ENCODE assay signal across 9 cellular contexts in genomic region chr6:37517411-37517812, GRCh38. TPM values are rescaled to one million over a fixed set of nuclear protein-coding genes. Genes with fewer than 3 reads are reported as not detected.
A peak's percentile ranks its signal among the peaks of the same experiment; 100 is the strongest.
DNase-seq lines count a peak whose midpoint lies in the region; ATAC-seq and TF ChIP-seq lines count a peak whose summit lies in the region.
"Had no signal": no experiment of that assay in that cellular context is flagged by ENCODE, and none has a peak within 500 bp of the region (broad histone marks: within the 10 kb centered on the region; RNA-seq: fewer than 3 reads in every experiment).

No MANE protein-coding gene starts in this region.

- POLR2A ChIA-PET in Caco-2 (lab: Charles Lee): no interaction called here

- BruUV-seq in Caco-2 (replicated peaks; lab: Mats Ljungman, UMichigan): no TSS peak

- H3K9me3 Mint-ChIP-seq in Caco-2 (ENCODE audit: unreplicated experiment): no peaks in the 10 kb centered on the region
- H3K9me3 Mint-ChIP-seq: neural crest cell had no signal

- no peaks in the 10 kb centered on the region for H3K27me3 ChIP-seq in Caco-2 (replicated peaks; ENCODE audit: control insufficient read depth, insufficient read depth, low read length)

- CTCF ChIA-PET in Caco-2 (lab: Charles Lee): no interaction called here

- no peak overlapping the region for H3K4me3 ChIP-seq in Caco-2 (ENCODE audit: low read depth, low read length)

- no peak overlapping the region for H3K4me3 Mint-ChIP-seq in Caco-2 (ENCODE audit: unreplicated experiment)
- H3K4me3 Mint-ChIP-seq: neural crest cell had no signal

- H3K9me3 ChIP-seq in Caco-2: no peaks in the 10 kb centered on the region

- H3K36me3 ChIP-seq in Caco-2 (ENCODE audit: control insufficient read depth, insufficient read depth, low read length): no peaks in the 10 kb centered on the region

- peaks cover 30% of the 10 kb centered on the region for H3K4me1 ChIP-seq in Caco-2

- no peak for TF ChIP-seq CTCF in Caco-2 (IDR thresholded peaks at IDR 0.05; ENCODE audit: insufficient read depth in 1 of 2, low read depth in 1 of 2, low read length in 1 of 2, severe bottlenecking in 1 of 2, unreplicated experiment in 1 of 2)

- H3K27me3 Mint-ChIP-seq in Caco-2 (ENCODE audit: insufficient read depth, unreplicated experiment): no peaks in the 10 kb centered on the region

- peaks cover 26% of the 10 kb centered on the region for H3K4me1 Mint-ChIP-seq in Caco-2 (ENCODE audit: low read depth, unreplicated experiment)

- no peak overlapping the region for H3K27ac Mint-ChIP-seq in Caco-2 (ENCODE audit: unreplicated experiment)

- peak; percentile 31 for ATAC-seq in GM18502 (IDR thresholded peaks at IDR 0.05; ENCODE audit: poor library complexity, unreplicated experiment)
- ATAC-seq in HG02588 (IDR thresholded peaks at IDR 0.05; ENCODE audit: unreplicated experiment): no peak

- intact Hi-C loops in Caco-2 (cut with micrococcal nuclease; ENCODE audit: unreplicated experiment): no loop called here

- no peaks in the 10 kb centered on the region for H3K36me3 Mint-ChIP-seq in Caco-2 (ENCODE audit: insufficient read depth, unreplicated experiment)

- DNase-seq in SIG-M5 treated with dmso at 0.1 percent for 504 hours (lab: John Stamatoyannopoulos, UW; ENCODE audit: unreplicated experiment) (peak; percentile 87), Caco-2 (no peak), RKO (ENCODE audit: low spot score) (no peak), dermis blood vessel endothelial cell (no peak)
- DNase-seq in activated naive CD4-positive, alpha-beta T cell treated with Interleukin-2 at 50 U/mL for 16 hours: peak; percentile 81
- DNase-seq in stimulated activated CD4-positive, alpha-beta T cell treated with anti-CD3 and anti-CD28 coated beads, Interleukin-2, amount 100 ng/mL, for 4 hours (ENCODE audit: low read depth): peak; percentile 56

RNA-seq across cellular contexts. Expression of gene CCDC167, which starts 17.7 kb away (rescaled TPM):
- 30.6 and 32.3 TPM in 2 replicates for total RNA-seq in Caco-2 (2022)
- total RNA-seq in dermis blood vessel endothelial cell: 24.5 and 35.7 TPM in 2 replicates

Comparison
In these comparisons a context has a peak if more than half of its experiments do, and no peak if none do; other contexts are left out.
1. DNase-seq: peak in SIG-M5 treated with dmso at 0.1 percent for 504 hours (single experiment), activated naive CD4-positive, alpha-beta T cell treated with Interleukin-2 at 50 U/mL for 16 hours (single experiment) and stimulated activated CD4-positive, alpha-beta T cell treated with anti-CD3 and anti-CD28 coated beads, Interleukin-2, amount 100 ng/mL, for 4 hours (single experiment); none in Caco-2 (0 of 2), RKO (single experiment) and dermis blood vessel endothelial cell (single experiment).